22 cellular contexts compared by ENCODE assay signal in the genomic region with DNA sequence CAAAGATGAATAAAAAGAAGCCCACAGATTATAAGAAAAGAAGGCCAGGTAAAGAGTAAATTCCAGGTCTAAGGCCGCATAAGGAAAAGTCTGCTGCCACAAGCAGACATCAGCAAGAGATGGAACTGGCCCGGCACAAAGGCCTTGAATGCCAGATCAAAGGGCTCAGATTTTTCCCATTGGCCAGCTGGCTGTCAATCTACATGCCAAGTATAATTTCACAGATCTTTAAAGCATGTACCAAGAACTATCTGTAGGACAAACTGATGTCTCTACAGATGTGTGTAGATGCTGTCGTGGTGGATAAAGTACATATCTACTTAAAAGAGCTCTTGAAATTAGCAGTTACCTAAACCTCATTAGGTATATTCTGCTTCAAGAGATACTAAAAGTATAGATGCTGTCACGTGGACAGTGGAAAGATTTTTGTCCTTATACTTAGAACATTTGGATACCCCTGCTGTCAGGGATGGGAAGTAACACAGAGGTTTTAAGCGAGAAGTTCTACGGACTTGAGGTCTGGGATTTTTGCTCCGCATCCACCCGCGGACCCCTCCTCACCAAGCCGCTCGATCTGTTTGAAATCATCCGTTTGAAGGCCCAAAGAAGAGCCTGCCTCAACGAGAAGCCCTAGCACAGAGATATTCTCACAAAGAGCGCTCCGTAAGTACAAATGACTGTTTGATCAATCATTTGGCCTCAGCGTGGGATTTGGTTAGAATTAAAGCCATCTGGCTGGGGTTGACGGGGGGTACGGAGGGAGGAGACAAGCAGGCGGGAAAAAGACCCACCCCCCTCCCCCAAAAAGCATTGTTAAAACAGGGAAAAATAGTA. TPM values are rescaled to one million over a fixed set of nuclear protein-coding genes. Genes with fewer than 3 reads are reported as not detected.
DNase-seq lines count a peak whose midpoint lies in the region; ATAC-seq, FAIRE-seq and TF ChIP-seq lines count a peak whose summit lies in the region.
"Had no signal": no experiment of that assay in that cellular context is flagged by ENCODE, and none has a peak within 500 bp of the region (broad histone marks: within the 10 kb centered on the region; RNA-seq: fewer than 3 reads in every experiment).

No MANE protein-coding gene starts in this region.

- peak overlapping the region; percentile 13 for H3K9ac ChIP-seq in astrocyte (ENCODE audit: low read length)
- H3K9ac ChIP-seq: BLaER1 had no signal

- CTCF ChIA-PET in HEK293 (lab: Yijun Ruan, JAX), result interaction anchor here (0.8 to 1.8 kb wide), 3 partner anchors 13 to 25 kb away, joined by 3 to 6 read pairs (median 5); no protein-coding TSS in a partner anchor

- H3K27ac ChIP-seq in HEK293 (ENCODE audit: extremely low read depth, low read depth, low read length) (no peak overlapping the region), astrocyte (ENCODE audit: low read depth, low read length) (no peak overlapping the region)
- H3K27ac ChIP-seq: BLaER1, PC-9 had no signal

- no peaks in the 10 kb centered on the region for H3K27me3 ChIP-seq in astrocyte (ENCODE audit: insufficient read depth, low read length)
- H3K27me3 ChIP-seq: BLaER1, MG63 had no signal

- H3K4me3 ChIP-seq in HEK293 (ENCODE audit: low read depth, low read length) (no peak overlapping the region), astrocyte (ENCODE audit: insufficient read depth, low read depth, low read length) (no peak overlapping the region), fibroblast of mammary gland (ENCODE audit: control insufficient read depth, low read depth, low read length) (no peak overlapping the region)
- H3K4me3 ChIP-seq: BLaER1, MG63, PC-9 had no signal

- H3K9me3 Mint-ChIP-seq in astrocyte (ENCODE audit: unreplicated experiment), result peaks cover 12% of the 10 kb centered on the region
- H3K9me3 Mint-ChIP-seq in osteocyte (ENCODE audit: unreplicated experiment), result no peaks in the 10 kb centered on the region
- H3K9me3 Mint-ChIP-seq: CD4-positive, alpha-beta memory T cell had no signal

- TF ChIP-seq CTCF in HEK293 (tag by site-specific recombination; IDR thresholded peaks at IDR 0.05), result no peak
- TF ChIP-seq CTCF in astrocyte (IDR thresholded peaks at IDR 0.05; ENCODE audit: insufficient read depth, low read depth, low read length), result no peak
- no peak for TF ChIP-seq CTCF in fibroblast of mammary gland (conservative IDR thresholded peaks at IDR 0.05; ENCODE audit: control insufficient read depth, insufficient read depth, low read depth, low read length)
- no peak for TF ChIP-seq CTCF in osteocyte (IDR thresholded peaks at IDR 0.05)

- H3K27me3 Mint-ChIP-seq in astrocyte (ENCODE audit: low read depth, unreplicated experiment) (peaks cover 48% of the 10 kb centered on the region), osteocyte (ENCODE audit: unreplicated experiment) (no peaks in the 10 kb centered on the region)

- ATAC-seq in HG02885 (IDR thresholded peaks at IDR 0.05; ENCODE audit: poor library complexity, unreplicated experiment), result no peak
- no peak for ATAC-seq in HG03045 (IDR thresholded peaks at IDR 0.05; ENCODE audit: unreplicated experiment)

- H3K27ac Mint-ChIP-seq in astrocyte (ENCODE audit: unreplicated experiment), result no peak overlapping the region
- peak overlapping the region; percentile 97 for H3K27ac Mint-ChIP-seq in osteocyte (ENCODE audit: unreplicated experiment)
- H3K27ac Mint-ChIP-seq: CD4-positive, alpha-beta memory T cell had no signal

- peaks cover 91% of the 10 kb centered on the region for H3K79me2 ChIP-seq in astrocyte (ENCODE audit: insufficient read depth, low read length)

- no peak for DNase-seq in astrocyte (ENCODE audit: low read depth)
- DNase-seq in fibroblast of mammary gland (ENCODE audit: low read depth), result peak; percentile 56
- DNase-seq in osteocyte (ENCODE audit: extremely low spot score, unreplicated experiment), result no peak
- no peak for DNase-seq in middle frontal gyrus (ENCODE audit: extremely low spot score, low spot score)
- DNase-seq: CD4-positive, alpha-beta memory T cell; GOT3; HCEC 1CT; MG63; NCI-H1048; NCI-H1417 treated with DMSO at 0.1 percent for 48 hours; NCI-H187; NCI-H2107; NCI-H446 treated with DMSO at 0.1 percent for 48 hours; NCI-H526 treated with DMSO at 0.1 percent for 48 hours; PC-9; RPMI8226; SHP77 had no signal

- no peak for FAIRE-seq in astrocyte (lab: Jason Lieb, UNC)
- FAIRE-seq: GM18507 had no signal

- peak overlapping the region; percentile 8 for H3K4me2 ChIP-seq in astrocyte (ENCODE audit: low read length)
- H3K4me2 ChIP-seq: BLaER1, PC-9 had no signal

- H4K20me1 ChIP-seq in astrocyte (ENCODE audit: insufficient read depth, low read length), result peaks cover 31% of the 10 kb centered on the region
- H4K20me1 ChIP-seq: BLaER1 had no signal

- H3K4me1 ChIP-seq in HEK293 (ENCODE audit: control insufficient read depth, insufficient read depth, low read length), result peaks cover 12% of the 10 kb centered on the region
- peaks cover 44% of the 10 kb centered on the region for H3K4me1 ChIP-seq in astrocyte (ENCODE audit: insufficient read depth, low read length)
- H3K4me1 ChIP-seq: BLaER1 had no signal

- peaks cover 2% of the 10 kb centered on the region for H3K36me3 Mint-ChIP-seq in astrocyte (ENCODE audit: low read depth, unreplicated experiment)
- peaks cover 10% of the 10 kb centered on the region for H3K36me3 Mint-ChIP-seq in osteocyte (ENCODE audit: unreplicated experiment)
- H3K36me3 Mint-ChIP-seq: CD4-positive, alpha-beta memory T cell had no signal

- H3K4me3 Mint-ChIP-seq in astrocyte (ENCODE audit: unreplicated experiment) (no peak overlapping the region), osteocyte (ENCODE audit: unreplicated experiment) (peak overlapping the region; percentile 43)
- H3K4me3 Mint-ChIP-seq: CD4-positive, alpha-beta memory T cell had no signal

- H3K4me1 Mint-ChIP-seq in astrocyte (ENCODE audit: low read depth, unreplicated experiment), result peaks cover 3% of the 10 kb centered on the region
- H3K4me1 Mint-ChIP-seq in osteocyte (ENCODE audit: unreplicated experiment), result peaks cover 87% of the 10 kb centered on the region
- H3K4me1 Mint-ChIP-seq: CD4-positive, alpha-beta memory T cell had no signal

- H2AFZ ChIP-seq in astrocyte (ENCODE audit: low read depth, low read length), result no peak overlapping the region
- H2AFZ ChIP-seq: PC-9 had no signal

- H3K36me3 ChIP-seq in HEK293 (ENCODE audit: control insufficient read depth in 2 of 2, insufficient read depth in 1 of 2, low read length in 2 of 2), result no peaks in the 10 kb centered on the region
- H3K36me3 ChIP-seq in astrocyte (ENCODE audit: insufficient read depth, low read length), result no peaks in the 10 kb centered on the region
- H3K36me3 ChIP-seq: BLaER1, MG63 had no signal

- POLR2A ChIA-PET in HEK293 (lab: Yijun Ruan, JAX), result no interaction called here

- H3K9me3 ChIP-seq in HEK293 (ENCODE audit: control insufficient read depth, insufficient read depth, low read depth, low read length), result no peaks in the 10 kb centered on the region
- H3K9me3 ChIP-seq in astrocyte (ENCODE audit: insufficient read depth, low read depth, low read length), result peaks cover 3% of the 10 kb centered on the region
- H3K9me3 ChIP-seq: BLaER1, MG63 had no signal

TF ChIP-seq in HEK293, 187 proteins besides CTCF, POLR2A, EP300 and RAD21:
- TF ChIP-seq TCF7L2 (IDR thresholded peaks at IDR 0.05; ENCODE audit: borderline replicate concordance, low read depth, low read length) (0 out of 2 replicates have a peak, but pooled peaks have one; percentile 21), KLF16 (tag by site-specific recombination; IDR thresholded peaks at IDR 0.05) (no peak)

RNA-seq across cellular contexts. Expression of gene GLIS1, which starts 10.0 kb away (rescaled TPM):
- total RNA-seq in astrocyte (0.07 TPM in 1 of 2 replicates, not detected in the other), osteocyte (38.0 and 38.3 TPM in 2 replicates)
- total RNA-seq: CD4-positive, alpha-beta memory T cell; PC-9 had no signal

Comparison
In these comparisons a context has a peak if more than half of its experiments do, and no peak if none do; other contexts are left out.
1. RNA of gene GLIS1, which starts 10.0 kb away (total RNA-seq): 38.0 to 38.3 TPM in osteocyte; 0.07 TPM in astrocyte; every median in the first group is over 10 times any median in the second.